In genomic region chr3:71319771-71320170, GRCh38 we compare ENCODE assay signal across 15 cellular contexts.
DNase-seq lines count a peak whose midpoint lies in the region; ATAC-seq, FAIRE-seq and TF ChIP-seq lines count a peak whose summit lies in the region.
"Had no signal": no experiment of that assay in that cellular context is flagged by ENCODE, and none has a peak within 500 bp of the region (broad histone marks: within the 10 kb centered on the region; RNA-seq: fewer than 3 reads in every experiment).

No MANE protein-coding gene starts in this region.

- in situ Hi-C loops in IMR-90 (cut with MboI; ENCODE audit: low sequenced_read_pairs), result loop anchor here (25.0 kb wide), 1 partner anchor 607 kb away; no protein-coding TSS in a partner anchor
- in situ Hi-C loops in transverse colon (cut with MboI; ENCODE audit: low pct_ligation_motif_present in 1 of 4, low pct_unique_long_range_greater_than_20kb in 1 of 4, low sequenced_read_pairs in 3 of 4), result loop anchor here in 1 of 4 donors (25.0 kb wide), 1 partner anchor 268 kb away; the partner anchor contains the start of gene FOXP1

- H4K8ac ChIP-seq in IMR-90 (ENCODE audit: low read depth in 2 of 2, low read length in 2 of 2) (no peak overlapping the region), trophoblast cell (ENCODE audit: low read depth, low read length) (no peak overlapping the region)

- H3K23ac ChIP-seq in IMR-90 (ENCODE audit: low read depth, low read length), result no peak overlapping the region
- peak overlapping the region; percentile 93 for H3K23ac ChIP-seq in trophoblast cell (ENCODE audit: low read length)

- no peak overlapping the region for H3K4me2 ChIP-seq in IMR-90 (ENCODE audit: low read depth, low read length)
- H3K4me2 ChIP-seq in trophoblast cell (ENCODE audit: low read length), result no peak overlapping the region

- no peak overlapping the region for H2BK5ac ChIP-seq in IMR-90 (ENCODE audit: low read depth, low read length, poor library complexity, severe bottlenecking)
- no peak overlapping the region for H2BK5ac ChIP-seq in trophoblast cell (ENCODE audit: low read depth, low read length, poor library complexity)

- H3K27me3 ChIP-seq in IMR-90 (ENCODE audit: control insufficient read depth, insufficient read depth, low read length) (no peaks in the 10 kb centered on the region), bronchial epithelial cell (ENCODE audit: control insufficient read depth, insufficient read depth, low read length) (no peaks in the 10 kb centered on the region), trophoblast cell (ENCODE audit: insufficient read depth, low read length) (no peaks in the 10 kb centered on the region), transverse colon (no peaks in the 10 kb centered on the region)

- H3K36me3 ChIP-seq in IMR-90 (ENCODE audit: control insufficient read depth, insufficient read depth, low read length) (no peaks in the 10 kb centered on the region), bronchial epithelial cell (ENCODE audit: control insufficient read depth, insufficient read depth, low read length) (no peaks in the 10 kb centered on the region), trophoblast cell (ENCODE audit: control insufficient read depth in 1 of 2, insufficient read depth in 2 of 2, low read length in 2 of 2) (no peaks in the 10 kb centered on the region), transverse colon (no peaks in the 10 kb centered on the region)

- no peak for TF ChIP-seq RAD21 in IMR-90 (IDR thresholded peaks at IDR 0.05; ENCODE audit: low read length)

- no peaks in the 10 kb centered on the region for H3K9me3 ChIP-seq in IMR-90 (ENCODE audit: control insufficient read depth, insufficient read depth, low read length)
- no peaks in the 10 kb centered on the region for H3K9me3 ChIP-seq in trophoblast cell (ENCODE audit: insufficient read depth, low read depth, low read length)
- no peaks in the 10 kb centered on the region for H3K9me3 ChIP-seq in transverse colon

- no peak overlapping the region for H4K5ac ChIP-seq in IMR-90 (ENCODE audit: low read depth, low read length)

- 93% methylated on average over 5 of the region's 6 CpGs; no CpG with 5 or more reads in 1 of the 2 experiments for WGBS in IMR-90 (ENCODE audit: extremely low coverage in 2 of 2, insufficient read length in 1 of 2), 2 experiments
- WGBS in trophoblast cell (ENCODE audit: extremely low coverage, insufficient coverage, insufficient read length), result no CpG with 5 or more reads among the region's 6 CpGs
- 91 to 93% methylated on average over 3 to 6 of the region's 6 CpGs for WGBS in transverse colon (ENCODE audit: low coverage in 1 of 2), 2 donors

- peak; percentile 66 for FAIRE-seq in bronchial epithelial cell (lab: Jason Lieb, UNC)
- FAIRE-seq: A204.1, GM12878 had no signal

- H4K12ac ChIP-seq in trophoblast cell (ENCODE audit: low read depth, low read length), result no peak overlapping the region

- H3K14ac ChIP-seq in IMR-90 (replicated peaks; ENCODE audit: low read depth, low read length), result peak overlapping the region; percentile 5; the same call in 1 of the 2 replicates
- no peak overlapping the region for H3K14ac ChIP-seq in trophoblast cell (ENCODE audit: low read length)

- H2BK20ac ChIP-seq in IMR-90 (ENCODE audit: low read depth, low read length), result peak overlapping the region; percentile 0; the same call in 1 of the 2 replicates

- no TSS peak for BruUV-seq in IMR-90 (replicated peaks; lab: Mats Ljungman, UMichigan)

- H3K4me3 ChIP-seq in IMR-90 (ENCODE audit: insufficient read depth, low read depth, low read length) (no peak overlapping the region), bronchial epithelial cell (ENCODE audit: low read depth, low read length) (no peak overlapping the region), trophoblast cell (ENCODE audit: low read depth, low read length) (no peak overlapping the region), transverse colon (no peak overlapping the region)
- H3K4me3 ChIP-seq: GM12878, GM23248 had no signal

- H3K56ac ChIP-seq in IMR-90 (ENCODE audit: extremely low read depth, insufficient read depth, low read length), result no peak overlapping the region

- no peak for ATAC-seq in IMR-90 (ENCODE audit: low read depth)
- no peak for ATAC-seq in activated CD4-positive, CD25-positive, alpha-beta regulatory T cell treated with anti-CD3 and anti-CD28 coated beads, Interleukin-2, amount 50 U/mL, for 24 hours
- ATAC-seq: GM12878 had no signal

- H3K79me2 ChIP-seq in trophoblast cell (ENCODE audit: control insufficient read depth, insufficient read depth, low read length, poor library complexity), result no peaks in the 10 kb centered on the region

- H2BK120ac ChIP-seq in IMR-90 (ENCODE audit: low read depth, low read length) (0 out of 2 replicates have a peak overlapping the region, but pooled peaks have one; percentile 11), trophoblast cell (ENCODE audit: insufficient read depth, low read length, poor library complexity) (no peak overlapping the region)

- intact Hi-C loops in IMR-90 (cut with micrococcal nuclease), result no loop called here
- intact Hi-C loops in transverse colon (cut with DNase I; ENCODE audit: low total_unique reads), result no loop called here

- no peak for TF ChIP-seq POLR2A in IMR-90 (IDR thresholded peaks at IDR 0.05; ENCODE audit: low read depth, low read length)
- no peak for TF ChIP-seq POLR2A in transverse colon (IDR thresholded peaks at IDR 0.05)

- H2AK5ac ChIP-seq in IMR-90 (ENCODE audit: low read depth, low read length), result 0 out of 2 replicates have a peak overlapping the region, but pooled peaks have one; percentile 17
- H2AK5ac ChIP-seq in trophoblast cell (ENCODE audit: low read length), result no peak overlapping the region

- POLR2A ChIA-PET in IMR-90 (lab: Charles Lee; ENCODE audit: unreplicated experiment), result interaction anchor here (0.5 kb wide), 1 partner anchor 21 kb away, joined by 3 read pairs; no protein-coding TSS in a partner anchor

- peak overlapping the region; percentile 31; the same call in 1 of the 2 replicates for H3K18ac ChIP-seq in IMR-90 (ENCODE audit: low read depth, low read length)
- no peak overlapping the region for H3K18ac ChIP-seq in trophoblast cell (ENCODE audit: low read length)

- dilution Hi-C loops in IMR-90 (cut with HindIII; ENCODE audit: low sequenced_read_pairs, unreplicated experiment), result no loop called here

- no peaks in the 10 kb centered on the region for H4K20me1 ChIP-seq in IMR-90 (ENCODE audit: insufficient read depth, low read length)

- H3K4me1 ChIP-seq in IMR-90 (ENCODE audit: control insufficient read depth, insufficient read depth, low read length) (peaks cover 9% of the 10 kb centered on the region), trophoblast cell (ENCODE audit: control insufficient read depth in 1 of 2, insufficient read depth in 2 of 2, low read length in 2 of 2) (no peaks in the 10 kb centered on the region), transverse colon (peaks cover 0 to 34% (median 12%) of the 10 kb centered on the region in 4 donors)

- TF ChIP-seq CTCF in IMR-90 (conservative IDR thresholded peaks at IDR 0.05; ENCODE audit: low read depth, low read length), result no peak
- TF ChIP-seq CTCF in bronchial epithelial cell (IDR thresholded peaks at IDR 0.05; ENCODE audit: insufficient read depth, low read length, severe bottlenecking), result no peak
- no peak for TF ChIP-seq CTCF in transverse colon (IDR thresholded peaks at IDR 0.05)

- H2AFZ ChIP-seq in IMR-90 (replicated peaks; ENCODE audit: low read length, poor library complexity) (no peak overlapping the region), trophoblast cell (ENCODE audit: insufficient read depth, low read length, poor library complexity) (no peak overlapping the region)
- H2AFZ ChIP-seq: GM23248 had no signal

- no peak for TF ChIP-seq EP300 in transverse colon (IDR thresholded peaks at IDR 0.05; ENCODE audit: low read depth)

- H4K91ac ChIP-seq in IMR-90 (ENCODE audit: insufficient read depth, low read depth, low read length), result 0 out of 2 replicates have a peak overlapping the region, but pooled peaks have one; percentile 11
- no peak overlapping the region for H4K91ac ChIP-seq in trophoblast cell (ENCODE audit: low read depth, low read length)

- H2AK9ac ChIP-seq in IMR-90 (replicated peaks; ENCODE audit: low read depth, low read length, poor library complexity), result no peak overlapping the region

- peak overlapping the region; percentile 20; the same call in 1 of the 3 replicates for H2BK15ac ChIP-seq in IMR-90 (ENCODE audit: low read depth, low read length)

- CTCF ChIA-PET in IMR-90 (lab: Yijun Ruan, JAX), result no interaction called here

- H3K9me1 ChIP-seq in IMR-90 (ENCODE audit: insufficient read depth, low read length), result no peaks in the 10 kb centered on the region

- H3K27ac ChIP-seq in IMR-90 (ENCODE audit: insufficient read depth, low read length) (no peak overlapping the region), trophoblast cell (ENCODE audit: low read depth, low read length) (no peak overlapping the region), transverse colon (peak overlapping the region in 3 of 4 donors; percentile 55 to 60 (median 59))
- H3K27ac ChIP-seq: GM23248 had no signal

- H3K79me1 ChIP-seq in IMR-90 (ENCODE audit: low read depth in 1 of 2, low read length in 2 of 2) (peaks cover 13 to 18% of the 10 kb centered on the region in 2 experiments; a peak in 3 of 4 replicates), trophoblast cell (ENCODE audit: low read length) (no peaks in the 10 kb centered on the region)

- H3K4ac ChIP-seq in IMR-90 (ENCODE audit: low read depth, low read length), result 0 out of 2 replicates have a peak overlapping the region, but pooled peaks have one; percentile 1
- H3K4ac ChIP-seq in trophoblast cell (ENCODE audit: low read depth, low read length), result no peak overlapping the region

- no peak overlapping the region for H2BK12ac ChIP-seq in trophoblast cell (ENCODE audit: low read length)

- DNase-seq in IMR-90 (no peak), bronchial epithelial cell (ENCODE audit: low read depth) (no peak), trophoblast cell (no peak), transverse colon (no peak), NAMALWA (ENCODE audit: low spot score) (no peak), HK-2 (ENCODE audit: unreplicated experiment) (no peak)
- DNase-seq: C1 segment of cervical spinal cord; Calu3; CD4-positive, alpha-beta T cell; DMS 273 treated with DMSO at 0.1 percent for 48 hours; GM23248; H7 had no signal

- H3K9ac ChIP-seq in IMR-90 (ENCODE audit: low read depth, low read length) (no peak overlapping the region), trophoblast cell (ENCODE audit: low read length) (no peak overlapping the region)
- H3K9ac ChIP-seq: GM23248 had no signal

TF ChIP-seq in IMR-90, 13 proteins besides CTCF, POLR2A, EP300 and RAD21 (continues in another document):
- TF ChIP-seq ELK1 (IDR thresholded peaks at IDR 0.05; ENCODE audit: borderline replicate concordance, low read depth, low read length), result no peak
- no peak for TF ChIP-seq NFE2L2 (IDR thresholded peaks at IDR 0.05; ENCODE audit: low read depth, low read length)

Comparison
In these comparisons a context has a peak if more than half of its experiments do, and no peak if none do; other contexts are left out.
1. H3K27ac ChIP-seq: peak in transverse colon (3 of 4); none in IMR-90 (single experiment) and trophoblast cell (single experiment).